20 cellular contexts compared by ENCODE assay signal in the genomic region with DNA sequence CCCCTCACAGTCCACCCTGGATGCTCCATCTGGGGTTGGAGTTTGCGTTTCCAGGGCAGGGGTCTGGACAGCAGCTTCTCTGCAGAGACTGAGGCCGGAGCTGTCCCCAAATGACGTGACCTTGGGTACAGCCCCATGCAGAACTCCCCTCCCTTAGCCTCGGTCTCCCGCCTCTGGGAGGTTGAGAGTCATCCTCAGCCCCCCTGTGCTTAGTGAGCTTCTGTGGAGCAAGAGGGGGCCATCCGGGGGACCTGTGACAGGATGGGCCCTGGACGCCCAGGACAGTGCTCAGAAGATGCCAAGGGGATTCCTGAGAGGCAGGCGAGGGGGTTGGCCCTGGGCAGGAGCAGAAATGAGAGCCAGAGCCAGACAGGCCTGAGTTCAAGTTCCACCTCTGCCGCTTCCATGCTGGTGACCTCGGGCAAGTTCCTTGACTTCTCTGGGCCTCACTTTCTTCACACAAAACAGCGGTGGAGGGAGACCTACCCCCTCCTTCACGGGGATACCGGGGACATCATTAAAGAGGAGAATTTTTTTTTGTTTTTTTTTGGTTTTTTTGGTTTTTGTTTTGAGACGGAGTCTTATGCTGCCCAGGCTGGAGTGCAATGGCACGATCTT. TPM values are rescaled to one million over a fixed set of nuclear protein-coding genes. Genes with fewer than 3 reads are reported as not detected.
A peak's percentile ranks its signal among the peaks of the same experiment; 100 is the strongest.
DNase-seq lines count a peak whose midpoint lies in the region; ATAC-seq, FAIRE-seq and TF ChIP-seq lines count a peak whose summit lies in the region.
"Had no signal": no experiment of that assay in that cellular context is flagged by ENCODE, and none has a peak within 500 bp of the region (broad histone marks: within the 10 kb centered on the region; RNA-seq: fewer than 3 reads in every experiment).

No MANE protein-coding gene starts in this region.

- no peak for TF ChIP-seq POLR2A in heart left ventricle (IDR thresholded peaks at IDR 0.05)

- DNase-seq in heart left ventricle, result no peak
- no peak for DNase-seq in left ventricle myocardium superior
- DNase-seq in kidney, result no peak
- DNase-seq in aorta, result no peak
- DNase-seq in NCI-H1105 treated with DMSO at 0.1 percent for 48 hours (lab: John Stamatoyannopoulos, UW), result no peak
- DNase-seq in stimulated activated CD4-positive, alpha-beta T cell treated with anti-CD3 and anti-CD28 coated beads, Interleukin-4, amount 100 ng/mL, for 4 hours, result no peak
- DNase-seq: Kasumi-1; NCI-H187 treated with DMSO at 0.1 percent for 48 hours; NCI-H748 treated with DMSO at 0.1 percent for 48 hours; stimulated activated naive CD8-positive, alpha-beta T cell treated with anti-CD3 and anti-CD28 coated beads, Interleukin-15, amount 100 ng/mL, for 72 hours had no signal

- H3K27ac ChIP-seq in heart left ventricle (peak overlapping the region; percentile 35 to 96 (median 84)), kidney (ENCODE audit: low read depth in 2 of 2, low read length in 2 of 2) (peak overlapping the region; percentile 94 to 98), rectal smooth muscle tissue (ENCODE audit: low read depth, low read length) (peak overlapping the region; percentile 70), aorta (ENCODE audit: low read depth in 1 of 2, low read length in 2 of 2) (peak overlapping the region; percentile 93 to 96)
- H3K27ac ChIP-seq: cardiac muscle cell, epithelial cell of prostate had no signal

- 66 to 75% (median 73%) methylated on average over 9 to 15 of the region's 15 CpGs for WGBS in heart left ventricle, 4 donors
- 8 to 15% methylated on average over 15 of the region's 15 CpGs for WGBS in aorta, 2 donors

- H3K4me1 ChIP-seq in heart left ventricle (peaks cover 4 to 60% (median 36%) of the 10 kb centered on the region in 12 donors), kidney (ENCODE audit: control insufficient read depth in 1 of 2, insufficient read depth in 1 of 2, low read depth in 1 of 2, low read length in 2 of 2) (peaks cover 18 to 33% of the 10 kb centered on the region in 2 donors), rectal smooth muscle tissue (ENCODE audit: control insufficient read depth, insufficient read depth, low read length) (peaks cover 41% of the 10 kb centered on the region), aorta (ENCODE audit: control insufficient read depth in 1 of 2, insufficient read depth in 2 of 2, low read length in 2 of 2) (peaks cover 0 to 2% of the 10 kb centered on the region in 2 donors)

- ATAC-seq in heart left ventricle, result peak in 2 of 4 donors; percentile 0 to 8
- no peak for ATAC-seq in left ventricle myocardium superior
- peak; percentile 6 for ATAC-seq in aorta (ENCODE audit: low FRiP score)
- ATAC-seq in HG03442 (IDR thresholded peaks at IDR 0.05; ENCODE audit: unreplicated experiment), result no peak
- ATAC-seq: stimulated activated naive CD8-positive, alpha-beta T cell treated with anti-CD3 and anti-CD28 coated beads, Interleukin-15, amount 100 ng/mL, for 72 hours had no signal

- FAIRE-seq in kidney (lab: Jason Lieb, UNC), result no peak
- FAIRE-seq: A204.1, G401.6, GM18507, TTC549 had no signal

- H3K36me3 ChIP-seq in heart left ventricle (peaks cover 0 to 53% (median 41%) of the 10 kb centered on the region in 9 donors), kidney (ENCODE audit: control insufficient read depth in 1 of 2, insufficient read depth in 2 of 2, low read length in 2 of 2) (peaks cover 2 to 8% of the 10 kb centered on the region in 2 donors), rectal smooth muscle tissue (ENCODE audit: control insufficient read depth, insufficient read depth, low read length) (peaks cover 3% of the 10 kb centered on the region), aorta (ENCODE audit: control insufficient read depth in 1 of 2, insufficient read depth in 2 of 2, low read length in 1 of 2) (no peaks in the 10 kb centered on the region)
- H3K36me3 ChIP-seq: cardiac muscle cell had no signal

- H3K4me3 ChIP-seq in heart left ventricle (peak overlapping the region in 1 of 12 donors; percentile 30), kidney (ENCODE audit: low read length in 2 of 2) (no peak overlapping the region), rectal smooth muscle tissue (ENCODE audit: low read length) (no peak overlapping the region), aorta (ENCODE audit: low read length in 2 of 2) (no peak overlapping the region)
- H3K4me3 ChIP-seq: cardiac muscle cell had no signal

- H3K9me3 ChIP-seq in heart left ventricle (no peaks in the 10 kb centered on the region), kidney (ENCODE audit: control insufficient read depth in 1 of 2, low read length in 2 of 2) (no peaks in the 10 kb centered on the region), aorta (ENCODE audit: control insufficient read depth, low read length) (no peaks in the 10 kb centered on the region)

- TF ChIP-seq CTCF in heart left ventricle (IDR thresholded peaks at IDR 0.05) (no peak), kidney (IDR thresholded peaks at IDR 0.05; ENCODE audit: borderline replicate concordance, extremely low read depth, insufficient read depth) (no peak)

- H3K27me3 ChIP-seq in heart left ventricle, result no peaks in the 10 kb centered on the region
- no peaks in the 10 kb centered on the region for H3K27me3 ChIP-seq in rectal smooth muscle tissue (ENCODE audit: control insufficient read depth, insufficient read depth, low read length)
- no peaks in the 10 kb centered on the region for H3K27me3 ChIP-seq in aorta (ENCODE audit: control insufficient read depth in 1 of 2, insufficient read depth in 2 of 2, low read length in 1 of 2)

- H3K9ac ChIP-seq in kidney (ENCODE audit: low read length in 2 of 2) (peak overlapping the region in 1 of 2 donors; percentile 61), rectal smooth muscle tissue (ENCODE audit: low read length) (no peak overlapping the region)

- intact Hi-C loops in heart left ventricle (cut with DNase I) (no loop called here), left ventricle myocardium superior (cut with micrococcal nuclease) (no loop called here), kidney (cut with DNase I) (no loop called here), aorta (cut with DNase I) (loop anchor here (1.0 to 5.0 kb wide), 2 partner anchors 9 to 123 kb away; no protein-coding TSS in a partner anchor)

RNA-seq across cellular contexts. Expression of a gene that starts 20.3 kb away (rescaled TPM):
- total RNA-seq in heart left ventricle, result not detected
- under 1 TPM in 1 of 2 donors, not detected in 1; 0.15 TPM for polyA plus RNA-seq in heart left ventricle
- not detected for total RNA-seq in left ventricle myocardium superior
- total RNA-seq in kidney, result 49.8 TPM
- polyA plus RNA-seq in kidney (ENCODE audit: insufficient read depth, low read depth, low replicate concordance), result 1,108 TPM
- total RNA-seq in aorta, result not detected
- polyA plus RNA-seq in aorta, result 10 to 100 TPM in 1 of 2 donors, under 1 TPM in 1; 0.67 to 62.6 TPM
- total RNA-seq: pulmonary artery endothelial cell had no signal

RNA-seq across cellular contexts. Expression of a gene that starts 23.2 kb away (rescaled TPM):
- total RNA-seq in heart left ventricle, result not detected
- polyA plus RNA-seq in heart left ventricle, result not detected
- total RNA-seq in left ventricle myocardium superior, result not detected
- total RNA-seq in kidney, result not detected
- not detected for polyA plus RNA-seq in kidney (ENCODE audit: insufficient read depth, low read depth, low replicate concordance)
- total RNA-seq in aorta, result not detected
- not detected for polyA plus RNA-seq in aorta
- total RNA-seq: activated CD8-positive, alpha-beta T cell treated with anti-CD3 and anti-CD28 coated beads, Interleukin-2, amount 10 ng/mL, durations not matched to agents 7 days and 5 days; cardiac muscle cell; pulmonary artery endothelial cell had no signal
- polyA plus RNA-seq: cardiac muscle cell had no signal

RNA-seq across cellular contexts. Expression of a gene that starts 40.4 kb away (rescaled TPM):
- total RNA-seq in heart left ventricle (10 to 100 TPM in 5 of 9 donors, 1 to 10 TPM in 4; 7.4 to 32.3 (median 10.1) TPM), left ventricle myocardium superior (11.0 TPM), kidney (12.2 TPM), aorta (1 to 10 TPM; 6.1 to 7.9 TPM)
- polyA plus RNA-seq in heart left ventricle (10 to 100 TPM; 17.9 to 34.3 TPM), kidney (ENCODE audit: insufficient read depth, low read depth, low replicate concordance) (20.2 TPM), aorta (10 to 100 TPM in 1 of 2 donors, 1 to 10 TPM in 1; 6.9 to 11.5 TPM)

RNA-seq across cellular contexts. Expression of a gene that starts 46.0 kb away (rescaled TPM):
- 10 to 100 TPM; 15.4 to 41.0 (median 26.4) TPM for total RNA-seq in heart left ventricle
- 10 to 100 TPM; 13.9 to 23.5 TPM for polyA plus RNA-seq in heart left ventricle
- total RNA-seq in left ventricle myocardium superior, result 19.2 TPM
- total RNA-seq in kidney, result 48.0 TPM
- 28.4 TPM for polyA plus RNA-seq in kidney (ENCODE audit: insufficient read depth, low read depth, low replicate concordance)
- 10 to 100 TPM; 33.7 to 42.0 TPM for total RNA-seq in aorta
- 10 to 100 TPM in 1 of 2 donors, 1 to 10 TPM in 1; 8.0 to 25.2 TPM for polyA plus RNA-seq in aorta

Comparison
In these comparisons a context has a peak if more than half of its experiments do, and no peak if none do; other contexts are left out.
1. RNA of a gene that starts 20.3 kb away (total RNA-seq): 49.8 TPM in kidney (single experiment); not detected in aorta, not detected in heart left ventricle and not detected in left ventricle myocardium superior (single experiment); every median in the first group is over 10 times any median in the second.
2. intact Hi-C loops: an anchor here in aorta (1.0 to 5.0 kb wide); none called in heart left ventricle, left ventricle myocardium superior and kidney.
3. Peak in every context shown above with its lines, with median percentiles within 50 percentile points of each other: H3K27ac ChIP-seq.